Comparison of ENCODE assay signal across 13 cellular contexts in genomic region chr10:124296121-124296812, GRCh38.
DNase-seq lines count a peak whose midpoint lies in the region; ATAC-seq and TF ChIP-seq lines count a peak whose summit lies in the region.
"Had no signal": no experiment of that assay in that cellular context is flagged by ENCODE, and none has a peak within 500 bp of the region (broad histone marks: within the 10 kb centered on the region; RNA-seq: fewer than 3 reads in every experiment).

No MANE protein-coding gene starts in this region.

- no peak overlapping the region for H3K4me2 ChIP-seq in fibroblast of lung (ENCODE audit: extremely low read depth, insufficient read depth, low read length)

- H3K36me3 ChIP-seq in GM06990 (ENCODE audit: control insufficient read depth, insufficient read depth, low read length) (no peaks in the 10 kb centered on the region), fibroblast of lung (ENCODE audit: control insufficient read depth, insufficient read depth, low read length) (no peaks in the 10 kb centered on the region)
- H3K36me3 ChIP-seq: adrenal gland, left lung, uterus had no signal

- no peak overlapping the region for H3K9ac ChIP-seq in fibroblast of lung (ENCODE audit: insufficient read depth, low read length)

- TF ChIP-seq CTCF in AG09319 (IDR thresholded peaks at IDR 0.05; ENCODE audit: low read depth, low read length), result peak; percentile 36
- peak; percentile 16 for TF ChIP-seq CTCF in GM06990 (IDR thresholded peaks at IDR 0.05; ENCODE audit: insufficient read depth, low read length, poor library complexity, severe bottlenecking)
- TF ChIP-seq CTCF in fibroblast of lung (conservative IDR thresholded peaks at IDR 0.05 in 1 of 2, IDR thresholded peaks at IDR 0.05 in 1 of 2; ENCODE audit: low read depth in 1 of 2, low read length in 2 of 2), result no peak

- H3K79me2 ChIP-seq in fibroblast of lung (ENCODE audit: control insufficient read depth, insufficient read depth, low read length), result no peaks in the 10 kb centered on the region

- peak; percentile 73 for DNase-seq in AG09319 (ENCODE audit: extremely low read depth, low read depth)
- DNase-seq in GM06990 (ENCODE audit: extremely low read depth, insufficient read length), result no peak
- peak; percentile 34 for DNase-seq in NCI-H510A treated with DMSO at 0.1 percent for 48 hours (lab: John Stamatoyannopoulos, UW)
- DNase-seq in fibroblast of lung (ENCODE audit: low read depth in 2 of 2), result peak; percentile 44 to 49
- DNase-seq in naive thymus-derived CD8-positive, alpha-beta T cell, result no peak
- DNase-seq in activated CD4-positive, alpha-beta T cell treated with anti-CD3 and anti-CD28 coated beads, Interleukin-2, amount 50 U/mL, for 4 hours, result no peak
- DNase-seq: activated CD4-positive, alpha-beta T cell treated with anti-CD3 and anti-CD28 coated beads, Interleukin-2, amount 10 ng/mL, durations not matched to agents 24 days and 14 days; retina; uterus had no signal

- H3K9me3 Mint-ChIP-seq in naive thymus-derived CD8-positive, alpha-beta T cell, result peaks cover 0 to 11% (median 5%) of the 10 kb centered on the region in 9 donors

- H3K27ac ChIP-seq in fibroblast of lung (ENCODE audit: insufficient read depth, low read length), result no peak overlapping the region
- H3K27ac ChIP-seq: adrenal gland, left lung, uterus had no signal

- no peaks in the 10 kb centered on the region for H3K4me1 ChIP-seq in fibroblast of lung (ENCODE audit: control insufficient read depth, extremely low read depth, insufficient read depth, low read length)
- H3K4me1 ChIP-seq: adrenal gland, uterus had no signal

- H3K27ac Mint-ChIP-seq in naive thymus-derived CD8-positive, alpha-beta T cell, result peak overlapping the region in 2 of 10 donors; percentile 40 to 56
- H3K27ac Mint-ChIP-seq: activated CD4-positive, alpha-beta T cell treated with anti-CD3 and anti-CD28 coated beads, Interleukin-2, amount 10 ng/mL, durations not matched to agents 24 days and 14 days had no signal

- H3K4me1 Mint-ChIP-seq in naive thymus-derived CD8-positive, alpha-beta T cell, result peaks cover 0 to 1% (median 0%) of the 10 kb centered on the region in 4 donors
- H3K4me1 Mint-ChIP-seq: activated CD4-positive, alpha-beta T cell treated with anti-CD3 and anti-CD28 coated beads, Interleukin-2, amount 10 ng/mL, durations not matched to agents 24 days and 14 days had no signal

- POLR2A ChIA-PET in naive thymus-derived CD8-positive, alpha-beta T cell (lab: Charles Lee), result interaction anchor here (0.5 kb wide), 1 partner anchor 102 kb away, joined by 3 read pairs; no protein-coding TSS in a partner anchor

- ATAC-seq in naive thymus-derived CD8-positive, alpha-beta T cell, result no peak
- ATAC-seq in HG02623 (IDR thresholded peaks at IDR 0.05; ENCODE audit: unreplicated experiment) (no peak), GM19463 (IDR thresholded peaks at IDR 0.05; ENCODE audit: unreplicated experiment) (no peak)
- ATAC-seq: left lung had no signal

- no peak overlapping the region for H3K4me3 Mint-ChIP-seq in naive thymus-derived CD8-positive, alpha-beta T cell
- H3K4me3 Mint-ChIP-seq: activated CD4-positive, alpha-beta T cell treated with anti-CD3 and anti-CD28 coated beads, Interleukin-2, amount 10 ng/mL, durations not matched to agents 24 days and 14 days had no signal

- H3K4me3 ChIP-seq in GM06990 (replicated peaks; ENCODE audit: low read depth, low read length) (no peak overlapping the region), fibroblast of lung (replicated peaks in 1 of 4; ENCODE audit: control extremely low read depth in 1 of 4, insufficient read depth in 1 of 4, low read depth in 3 of 4, low read length in 4 of 4) (no peak overlapping the region)
- H3K4me3 ChIP-seq: adrenal gland, left lung, uterus had no signal

- H3K36me3 Mint-ChIP-seq in naive thymus-derived CD8-positive, alpha-beta T cell, result peaks cover 0 to 15% (median 0%) of the 10 kb centered on the region in 3 donors

- H4K20me1 ChIP-seq in fibroblast of lung (ENCODE audit: control insufficient read depth, extremely low read depth, insufficient read depth, low read length), result no peaks in the 10 kb centered on the region

- H3K27me3 Mint-ChIP-seq in naive thymus-derived CD8-positive, alpha-beta T cell, result peaks cover 0 to 4% (median 0%) of the 10 kb centered on the region in 5 donors
- H3K27me3 Mint-ChIP-seq: activated CD4-positive, alpha-beta T cell treated with anti-CD3 and anti-CD28 coated beads, Interleukin-2, amount 10 ng/mL, durations not matched to agents 24 days and 14 days had no signal

- H2AFZ ChIP-seq in fibroblast of lung (ENCODE audit: low read length), result no peak overlapping the region

- no peaks in the 10 kb centered on the region for H3K9me3 ChIP-seq in fibroblast of lung (ENCODE audit: control insufficient read depth, insufficient read depth, low read depth, low read length)
- H3K9me3 ChIP-seq: adrenal gland, uterus had no signal

- no peaks in the 10 kb centered on the region for H3K27me3 ChIP-seq in GM06990 (replicated peaks; ENCODE audit: control insufficient read depth, insufficient read depth, low read length)
- H3K27me3 ChIP-seq in fibroblast of lung (ENCODE audit: control insufficient read depth, insufficient read depth, low read length), result no peaks in the 10 kb centered on the region
- H3K27me3 ChIP-seq: adrenal gland, left lung, uterus had no signal

Comparison
In these comparisons a context has a peak if more than half of its experiments do, and no peak if none do; other contexts are left out.
1. DNase-seq: peak in AG09319 (single experiment), NCI-H510A treated with DMSO at 0.1 percent for 48 hours (single experiment) and fibroblast of lung (2 of 2); none in GM06990 (single experiment), naive thymus-derived CD8-positive, alpha-beta T cell (0 of 10) and activated CD4-positive, alpha-beta T cell treated with anti-CD3 and anti-CD28 coated beads, Interleukin-2, amount 50 U/mL, for 4 hours (0 of 2).
2. CTCF ChIP-seq: peak in AG09319 (single experiment) and GM06990 (single experiment); none in fibroblast of lung (0 of 2).